ENCODE assay signal across 9 cellular contexts in genomic region chr5:155260798-155261197, GRCh38.
DNase-seq lines count a peak whose midpoint lies in the region; ATAC-seq, FAIRE-seq and TF ChIP-seq lines count a peak whose summit lies in the region.
"Had no signal": no experiment of that assay in that cellular context is flagged by ENCODE, and none has a peak within 500 bp of the region (broad histone marks: within the 10 kb centered on the region; RNA-seq: fewer than 3 reads in every experiment).

No MANE protein-coding gene starts in this region.

- H3K4me1 Mint-ChIP-seq in activated CD4-positive, alpha-beta T cell treated with anti-CD3 and anti-CD28 coated beads, Interleukin-2, amount 10 ng/mL, durations not matched to agents 24 days and 14 days: no peaks in the 10 kb centered on the region

- no peak overlapping the region for H3K4me3 Mint-ChIP-seq in activated CD4-positive, alpha-beta T cell treated with anti-CD3 and anti-CD28 coated beads, Interleukin-2, amount 10 ng/mL, durations not matched to agents 24 days and 14 days

- POLR2A ChIA-PET in A549 (lab: Yijun Ruan, JAX): no interaction called here

- H3K36me3 ChIP-seq in testis (ENCODE audit: low read depth, missing control alignments) (no peaks in the 10 kb centered on the region), left lung (no peaks in the 10 kb centered on the region)
- H3K36me3 ChIP-seq: ovary had no signal

- TF ChIP-seq POLR2A in A549 (IDR thresholded peaks at IDR 0.05; ENCODE audit: low read length): no peak
- no peak for TF ChIP-seq POLR2A in testis (IDR thresholded peaks at IDR 0.05)
- no peak for TF ChIP-seq POLR2A in GM18505 (IDR thresholded peaks at IDR 0.05; ENCODE audit: borderline replicate concordance, extremely low read depth, insufficient read depth, insufficient read length)

- 33% methylated on average over 3 of the region's 3 CpGs for WGBS in A549 (ENCODE audit: missing lambda C conversion rate)
- WGBS in testis, 2 donors: 77 to 78% methylated on average over 1 to 3 of the region's 3 CpGs

- DNase-seq in A549 (ENCODE audit: low read depth in 1 of 2, low spot score in 1 of 2) (peak in 1 of 2 experiments; percentile 28), NCI-H187 treated with DMSO at 0.1 percent for 48 hours (lab: John Stamatoyannopoulos, UW) (peak; percentile 35), cerebellar cortex (ENCODE audit: low spot score) (peak; percentile 5), testis (no peak), left lung (no peak)
- DNase-seq in activated CD4-positive, alpha-beta T cell treated with anti-CD3 and anti-CD28 coated beads, Interleukin-2, amount 10 ng/mL, durations not matched to agents 24 days and 14 days: no peak
- DNase-seq: ovary had no signal

- H3K27me3 ChIP-seq in testis: no peaks in the 10 kb centered on the region
- H3K27me3 ChIP-seq in left lung: no peaks in the 10 kb centered on the region
- H3K27me3 ChIP-seq: ovary had no signal

- H3K4me3 ChIP-seq in A549 (no peak overlapping the region), testis (no peak overlapping the region), left lung (no peak overlapping the region)
- H3K4me3 ChIP-seq: ovary had no signal

- H3K27me3 Mint-ChIP-seq in activated CD4-positive, alpha-beta T cell treated with anti-CD3 and anti-CD28 coated beads, Interleukin-2, amount 10 ng/mL, durations not matched to agents 24 days and 14 days: no peaks in the 10 kb centered on the region

- FAIRE-seq in A549 (lab: Jason Lieb, UNC): no peak

- CTCF ChIA-PET in A549 (lab: Yijun Ruan, JAX): interaction anchor here (0.8 kb wide), 1 partner anchor 121 kb away, joined by 3 read pairs; no protein-coding TSS in a partner anchor

- no peaks in the 10 kb centered on the region for H3K4me1 ChIP-seq in A549
- H3K4me1 ChIP-seq in testis: no peaks in the 10 kb centered on the region
- H3K4me1 ChIP-seq in left lung: no peaks in the 10 kb centered on the region

- no peaks in the 10 kb centered on the region for H3K36me3 Mint-ChIP-seq in activated CD4-positive, alpha-beta T cell treated with anti-CD3 and anti-CD28 coated beads, Interleukin-2, amount 10 ng/mL, durations not matched to agents 24 days and 14 days (ENCODE audit: low read depth)

- intact Hi-C loops in testis (cut with DNase I; ENCODE audit: low total_unique reads) (no loop called here), left lung (cut with DNase I) (no loop called here)
- intact Hi-C loops in activated CD4-positive, alpha-beta T cell treated with anti-CD3 and anti-CD28 coated beads, Interleukin-2, amount 10 ng/mL, durations not matched to agents 24 days and 14 days (cut with micrococcal nuclease): no loop called here

- H3K4me2 ChIP-seq in A549: no peak overlapping the region

- H3K27ac ChIP-seq in A549 (no peak overlapping the region), testis (no peak overlapping the region), left lung (no peak overlapping the region)
- H3K27ac ChIP-seq: ovary had no signal

- TF ChIP-seq CTCF in A549 (IDR thresholded peaks at IDR 0.05): no peak
- TF ChIP-seq CTCF in testis (IDR thresholded peaks at IDR 0.05): peak in 1 of 3 experiments; percentile 13
- TF ChIP-seq CTCF in left lung (IDR thresholded peaks at IDR 0.05): no peak

- ATAC-seq in A549: peak; percentile 58 to 78; a peak in 3 of 6 replicates
- peak; percentile 52 for ATAC-seq in GM18861 (IDR thresholded peaks at IDR 0.05; ENCODE audit: unreplicated experiment)
- ATAC-seq in GM18505 (IDR thresholded peaks at IDR 0.05; ENCODE audit: unreplicated experiment): no peak
- no peak for ATAC-seq in left lung

- H3K9me3 ChIP-seq in A549 (no peaks in the 10 kb centered on the region), testis (no peaks in the 10 kb centered on the region), left lung (no peaks in the 10 kb centered on the region)
- H3K9me3 ChIP-seq: ovary had no signal

- no peak for TF ChIP-seq EP300 in A549 (IDR thresholded peaks at IDR 0.05)

- no peak overlapping the region for H3K27ac Mint-ChIP-seq in activated CD4-positive, alpha-beta T cell treated with anti-CD3 and anti-CD28 coated beads, Interleukin-2, amount 10 ng/mL, durations not matched to agents 24 days and 14 days

- TF ChIP-seq RAD21 in A549 (conservative IDR thresholded peaks at IDR 0.05 in 1 of 2, IDR thresholded peaks at IDR 0.05 in 1 of 2): peak in 1 of 2 experiments; percentile 36; a peak in 2 of 5 replicates

- no peaks in the 10 kb centered on the region for H3K9me3 Mint-ChIP-seq in activated CD4-positive, alpha-beta T cell treated with anti-CD3 and anti-CD28 coated beads, Interleukin-2, amount 10 ng/mL, durations not matched to agents 24 days and 14 days

TF ChIP-seq in A549, 52 proteins besides CTCF, POLR2A, EP300 and RAD21:
- TF ChIP-seq ZFP36 (IDR thresholded peaks at IDR 0.05; ENCODE audit: borderline replicate concordance, partially characterized antibody) (no peak), CEBPB (IDR thresholded peaks at IDR 0.05) (no peak), NFE2L2 (conservative IDR thresholded peaks at IDR 0.05; ENCODE audit: low read length) (no peak), ESRRA (IDR thresholded peaks at IDR 0.05; ENCODE audit: borderline replicate concordance, low read length) (no peak), RARB (CRISPR knock-in tag; IDR thresholded peaks at IDR 0.05) (no peak)

Comparison
In these comparisons a context has a peak if more than half of its experiments do, and no peak if none do; other contexts are left out.
1. ATAC-seq: peak in A549 (2 of 2) and GM18861 (single experiment); none in GM18505 (single experiment) and left lung (single experiment).
2. DNase-seq: peak in NCI-H187 treated with DMSO at 0.1 percent for 48 hours (single experiment) and cerebellar cortex (single experiment); none in testis (single experiment), activated CD4-positive, alpha-beta T cell treated with anti-CD3 and anti-CD28 coated beads, Interleukin-2, amount 10 ng/mL, durations not matched to agents 24 days and 14 days (single experiment) and left lung (0 of 2).